Comparison of ENCODE assay signal across 17 cellular contexts in the genomic region with DNA sequence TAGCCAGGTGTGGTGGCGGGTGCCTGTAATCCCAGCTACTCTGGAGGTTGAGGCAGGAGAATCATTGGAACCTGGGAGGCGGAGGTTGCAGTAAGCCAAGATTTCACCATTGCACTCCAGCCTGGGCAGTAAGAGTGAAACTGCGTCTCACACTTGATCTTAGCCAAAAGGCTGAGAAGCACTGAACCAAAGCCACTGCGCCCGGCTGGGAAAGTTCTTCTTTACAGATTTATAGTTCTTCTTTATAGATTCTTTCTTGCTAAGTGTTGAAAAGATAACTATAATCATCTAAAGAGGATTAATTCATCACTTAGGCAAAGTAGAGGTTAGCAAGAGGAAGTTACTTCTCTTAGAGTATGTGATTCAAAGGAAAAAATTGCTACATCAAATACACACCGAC. TPM values are rescaled to one million over a fixed set of nuclear protein-coding genes. Genes with fewer than 3 reads are reported as not detected.
DNase-seq lines count a peak whose midpoint lies in the region; ATAC-seq and TF ChIP-seq lines count a peak whose summit lies in the region.
"Had no signal": no experiment of that assay in that cellular context is flagged by ENCODE, and none has a peak within 500 bp of the region (broad histone marks: within the 10 kb centered on the region; RNA-seq: fewer than 3 reads in every experiment).

No MANE protein-coding gene starts in this region.

- H3K9me3 ChIP-seq in OCI-LY3 (ENCODE audit: insufficient read depth, low read length): no peaks in the 10 kb centered on the region
- H3K9me3 ChIP-seq in Caco-2: no peaks in the 10 kb centered on the region

- peak overlapping the region; percentile 9; the same call in 1 of the 2 replicates for H3K4me2 ChIP-seq in OCI-LY3 (ENCODE audit: low read length)

- peaks cover 50% of the 10 kb centered on the region for H3K36me3 Mint-ChIP-seq in activated naive CD8-positive, alpha-beta T cell treated with anti-CD3 and anti-CD28 coated beads for 36 hours
- peaks cover 45% of the 10 kb centered on the region for H3K36me3 Mint-ChIP-seq in activated naive CD8-positive, alpha-beta T cell treated with anti-CD3 and anti-CD28 coated beads, Interleukin-2, amount 50 U/mL, for 24 hours (ENCODE audit: low read depth)
- H3K36me3 Mint-ChIP-seq in naive B cell (peaks cover 0 to 7% of the 10 kb centered on the region in 2 donors), Caco-2 (ENCODE audit: insufficient read depth, unreplicated experiment) (peaks cover 58% of the 10 kb centered on the region)

- DNase-seq in activated naive CD8-positive, alpha-beta T cell treated with anti-CD3 and anti-CD28 coated beads for 36 hours: no peak
- no peak for DNase-seq in activated naive CD8-positive, alpha-beta T cell treated with anti-CD3 and anti-CD28 coated beads, Interleukin-2, amount 50 U/mL, for 24 hours
- no peak for DNase-seq in naive B cell
- DNase-seq in NCI-H1694 (lab: John Stamatoyannopoulos, UW): no peak
- no peak for DNase-seq in Caco-2
- DNase-seq: ACHN; CD4-positive, alpha-beta T cell; DMS153; DMS79; GDM1; H9 had no signal

- H3K4me3 ChIP-seq in OCI-LY3 (ENCODE audit: low read length) (no peak overlapping the region), Caco-2 (ENCODE audit: low read depth, low read length) (no peak overlapping the region)
- H3K4me3 ChIP-seq: K562 had no signal

- POLR2A ChIA-PET in Caco-2 (lab: Charles Lee): interaction anchor here (0.7 kb wide), 1 partner anchor 11 kb away, joined by 6 read pairs; the partner anchor contains the start of gene ZNF417

- CTCF ChIA-PET in Caco-2 (lab: Charles Lee): no interaction called here

- ATAC-seq in activated naive CD8-positive, alpha-beta T cell treated with anti-CD3 and anti-CD28 coated beads, Interleukin-2, amount 50 U/mL, for 24 hours: no peak
- ATAC-seq in naive B cell (ENCODE audit: low read depth in 2 of 2): peak; percentile 28
- no peak for ATAC-seq in HG03039 (IDR thresholded peaks at IDR 0.05; ENCODE audit: unreplicated experiment)
- ATAC-seq: K562 had no signal

- H3K27me3 ChIP-seq in OCI-LY3 (ENCODE audit: low read depth, low read length) (no peaks in the 10 kb centered on the region), Caco-2 (replicated peaks; ENCODE audit: control insufficient read depth, insufficient read depth, low read length) (no peaks in the 10 kb centered on the region)

- no peak overlapping the region for H3K9ac ChIP-seq in OCI-LY3 (ENCODE audit: low read length)

- peaks cover 28% of the 10 kb centered on the region for H3K36me3 ChIP-seq in OCI-LY3 (replicated peaks; ENCODE audit: low read depth, low read length)
- no peaks in the 10 kb centered on the region for H3K36me3 ChIP-seq in Caco-2 (ENCODE audit: control insufficient read depth, insufficient read depth, low read length)

- no peaks in the 10 kb centered on the region for H3K79me2 ChIP-seq in OCI-LY3 (ENCODE audit: low read length)

- BruUV-seq in Caco-2 (replicated peaks; lab: Mats Ljungman, UMichigan): no TSS peak

- H3K27ac ChIP-seq in OCI-LY3 (ENCODE audit: low read length): no peak overlapping the region; the same call in 1 of the 2 replicates
- H3K27ac ChIP-seq: C4-2B, HL-60 had no signal

- no peak overlapping the region for H2AFZ ChIP-seq in OCI-LY3 (ENCODE audit: low read depth, low read length)

- peak overlapping the region; percentile 34 for H3K27ac Mint-ChIP-seq in activated naive CD8-positive, alpha-beta T cell treated with anti-CD3 and anti-CD28 coated beads for 36 hours
- no peak overlapping the region for H3K27ac Mint-ChIP-seq in activated naive CD8-positive, alpha-beta T cell treated with anti-CD3 and anti-CD28 coated beads, Interleukin-2, amount 50 U/mL, for 24 hours
- H3K27ac Mint-ChIP-seq in naive B cell (peak overlapping the region in 3 of 6 donors; percentile 13 to 68 (median 14)), Caco-2 (ENCODE audit: unreplicated experiment) (no peak overlapping the region)
- H3K27ac Mint-ChIP-seq: CD4-positive, alpha-beta T cell; H9 had no signal

- no peaks in the 10 kb centered on the region for H3K27me3 Mint-ChIP-seq in activated naive CD8-positive, alpha-beta T cell treated with anti-CD3 and anti-CD28 coated beads for 36 hours
- H3K27me3 Mint-ChIP-seq in activated naive CD8-positive, alpha-beta T cell treated with anti-CD3 and anti-CD28 coated beads, Interleukin-2, amount 50 U/mL, for 24 hours: no peaks in the 10 kb centered on the region
- no peaks in the 10 kb centered on the region for H3K27me3 Mint-ChIP-seq in naive B cell
- H3K27me3 Mint-ChIP-seq in Caco-2 (ENCODE audit: insufficient read depth, unreplicated experiment): no peaks in the 10 kb centered on the region
- H3K27me3 Mint-ChIP-seq: CD4-positive, alpha-beta T cell had no signal

- peaks cover 17% of the 10 kb centered on the region for H3K4me1 Mint-ChIP-seq in activated naive CD8-positive, alpha-beta T cell treated with anti-CD3 and anti-CD28 coated beads for 36 hours
- H3K4me1 Mint-ChIP-seq in activated naive CD8-positive, alpha-beta T cell treated with anti-CD3 and anti-CD28 coated beads, Interleukin-2, amount 50 U/mL, for 24 hours: peaks cover 5% of the 10 kb centered on the region
- H3K4me1 Mint-ChIP-seq in naive B cell: peaks cover 4 to 23% (median 7%) of the 10 kb centered on the region in 3 donors
- no peaks in the 10 kb centered on the region for H3K4me1 Mint-ChIP-seq in Caco-2 (ENCODE audit: low read depth, unreplicated experiment)

- no peak for TF ChIP-seq CTCF in OCI-LY3 (IDR thresholded peaks at IDR 0.05; ENCODE audit: low read depth, low read length)
- TF ChIP-seq CTCF in Caco-2 (IDR thresholded peaks at IDR 0.05; ENCODE audit: insufficient read depth in 1 of 2, low read depth in 1 of 2, low read length in 1 of 2, severe bottlenecking in 1 of 2, unreplicated experiment in 1 of 2): no peak

- H3K4me3 Mint-ChIP-seq in activated naive CD8-positive, alpha-beta T cell treated with anti-CD3 and anti-CD28 coated beads for 36 hours: no peak overlapping the region
- H3K4me3 Mint-ChIP-seq in activated naive CD8-positive, alpha-beta T cell treated with anti-CD3 and anti-CD28 coated beads, Interleukin-2, amount 50 U/mL, for 24 hours: no peak overlapping the region
- H3K4me3 Mint-ChIP-seq in naive B cell (peak overlapping the region in 1 of 8 donors; percentile 35), Caco-2 (ENCODE audit: unreplicated experiment) (no peak overlapping the region)
- H3K4me3 Mint-ChIP-seq: CD4-positive, alpha-beta T cell; H9 had no signal

- H4K20me1 ChIP-seq in OCI-LY3 (ENCODE audit: insufficient read depth, low read length): no peaks in the 10 kb centered on the region

- H3K4me1 ChIP-seq in OCI-LY3 (ENCODE audit: low read length): peaks cover 13% of the 10 kb centered on the region
- H3K4me1 ChIP-seq in Caco-2: no peaks in the 10 kb centered on the region

- H3K9me3 Mint-ChIP-seq in activated naive CD8-positive, alpha-beta T cell treated with anti-CD3 and anti-CD28 coated beads for 36 hours: peaks cover 4% of the 10 kb centered on the region
- peaks cover 29% of the 10 kb centered on the region for H3K9me3 Mint-ChIP-seq in activated naive CD8-positive, alpha-beta T cell treated with anti-CD3 and anti-CD28 coated beads, Interleukin-2, amount 50 U/mL, for 24 hours
- H3K9me3 Mint-ChIP-seq in naive B cell (no peaks in the 10 kb centered on the region), Caco-2 (ENCODE audit: unreplicated experiment) (peaks cover 18% of the 10 kb centered on the region)
- H3K9me3 Mint-ChIP-seq: H9 had no signal

- intact Hi-C loops in Caco-2 (cut with micrococcal nuclease; ENCODE audit: unreplicated experiment): no loop called here

RNA-seq across cellular contexts. Expression of gene ZNF417, which starts 11.1 kb away (rescaled TPM):
- total RNA-seq in activated naive CD8-positive, alpha-beta T cell treated with anti-CD3 and anti-CD28 coated beads for 36 hours: 10 to 100 TPM; 11.9 to 12.9 TPM
- 1 to 10 TPM in 5 of 6 donors, under 1 TPM in 1; 0.80 to 6.4 (median 2.1) TPM for polyA plus RNA-seq in naive B cell (ENCODE audit: low read depth in 6 of 6)
- total RNA-seq in Caco-2 (2022): 16.6 and 19.2 TPM in 2 replicates

RNA-seq across cellular contexts. Expression of gene ZNF814, which starts 16.4 kb away (rescaled TPM):
- total RNA-seq in activated naive CD8-positive, alpha-beta T cell treated with anti-CD3 and anti-CD28 coated beads for 36 hours: 10 to 100 TPM; 40.6 to 45.9 TPM
- polyA plus RNA-seq in naive B cell (ENCODE audit: low read depth in 6 of 6): 10 to 100 TPM; 27.7 to 41.6 (median 34.5) TPM
- total RNA-seq in Caco-2 (2022): 8.3 and 9.4 TPM in 2 replicates

RNA-seq across cellular contexts. Expression of gene ZNF418, which starts 29.9 kb away (rescaled TPM):
- total RNA-seq in activated naive CD8-positive, alpha-beta T cell treated with anti-CD3 and anti-CD28 coated beads for 36 hours: 1 to 10 TPM; 5.4 to 6.5 TPM
- polyA plus RNA-seq in naive B cell (ENCODE audit: low read depth in 6 of 6): 10 to 100 TPM in 4 of 6 donors, 1 to 10 TPM in 2; 7.9 to 23.3 (median 12.2) TPM
- 0.50 and 0.51 TPM in 2 replicates for total RNA-seq in Caco-2 (2022)
- total RNA-seq: HT1080 had no signal

RNA-seq across cellular contexts. Expression of gene ZNF256, which starts 42.2 kb away (rescaled TPM):
- 10 to 100 TPM; 12.9 to 13.8 TPM for total RNA-seq in activated naive CD8-positive, alpha-beta T cell treated with anti-CD3 and anti-CD28 coated beads for 36 hours
- polyA plus RNA-seq in naive B cell (ENCODE audit: low read depth in 6 of 6): 10 to 100 TPM in 5 of 6 donors, 1 to 10 TPM in 1; 9.1 to 20.6 (median 13.9) TPM
- total RNA-seq in Caco-2 (2022): 1.5 and 1.9 TPM in 2 replicates

RNA-seq across cellular contexts. Expression of gene ZNF587, which starts 55.6 kb away (rescaled TPM):
- total RNA-seq in activated naive CD8-positive, alpha-beta T cell treated with anti-CD3 and anti-CD28 coated beads for 36 hours: 10 to 100 TPM; 20.6 to 24.3 TPM
- polyA plus RNA-seq in naive B cell (ENCODE audit: low read depth in 6 of 6): 10 to 100 TPM in 1 of 6 donors, 1 to 10 TPM in 5; 4.5 to 11.1 (median 6.8) TPM
- 70.5 and 78.0 TPM in 2 replicates for total RNA-seq in Caco-2 (2022)

Comparison
In these comparisons a context has a peak if more than half of its experiments do, and no peak if none do; other contexts are left out.
1. ATAC-seq: peak in naive B cell (2 of 2); none in activated naive CD8-positive, alpha-beta T cell treated with anti-CD3 and anti-CD28 coated beads, Interleukin-2, amount 50 U/mL, for 24 hours (single experiment) and HG03039 (single experiment).